In the genomic region with DNA sequence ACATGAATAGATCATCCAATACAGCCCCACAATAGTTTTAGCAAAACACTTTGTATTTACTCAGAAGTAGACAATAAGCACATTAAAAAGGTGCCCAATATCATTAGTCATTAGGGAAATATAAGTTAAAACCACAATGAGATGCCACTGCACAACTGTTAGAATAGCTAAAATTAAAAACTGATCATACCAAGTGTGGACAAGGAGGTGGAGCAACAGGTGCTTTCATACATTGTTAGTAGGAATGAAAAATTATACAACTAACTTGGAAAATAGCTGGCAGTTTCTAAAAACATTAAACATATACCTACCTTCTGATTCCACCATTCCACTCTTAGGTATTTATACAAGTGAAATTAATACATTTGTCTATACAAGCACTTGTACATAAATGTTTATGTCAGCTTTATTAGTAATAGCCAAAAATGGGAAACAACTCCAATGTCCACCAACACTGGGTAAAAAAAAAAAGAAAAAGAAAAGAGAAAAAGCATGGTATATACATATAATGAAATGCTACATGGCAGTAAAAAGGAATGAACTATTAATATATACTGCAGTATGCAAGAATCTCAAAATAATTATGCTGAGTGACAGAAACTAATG, we compare ENCODE assay signal across 18 cellular contexts. TPM values are rescaled to one million over a fixed set of nuclear protein-coding genes. Genes with fewer than 3 reads are reported as not detected.
DNase-seq lines count a peak whose midpoint lies in the region; ATAC-seq, FAIRE-seq and TF ChIP-seq lines count a peak whose summit lies in the region.
"Had no signal": no experiment of that assay in that cellular context is flagged by ENCODE, and none has a peak within 500 bp of the region (broad histone marks: within the 10 kb centered on the region; RNA-seq: fewer than 3 reads in every experiment).

No MANE protein-coding gene starts in this region.

- no peak for FAIRE-seq in A549 (lab: Jason Lieb, UNC)
- FAIRE-seq: D721Med, G401.6, GM18507, H54 had no signal

- H3F3A ChIP-seq in PC-9 (ENCODE audit: insufficient read depth, low read depth), result no peaks in the 10 kb centered on the region

- peaks cover 8% of the 10 kb centered on the region for H3K4me1 Mint-ChIP-seq in stimulated activated effector memory CD8-positive, alpha-beta T cell treated with anti-CD3 and anti-CD28 coated beads, Interleukin-12 subunit alpha, Interleukin-12 subunit beta, amount 100 ng/mL, for 72 hours
- no peaks in the 10 kb centered on the region for H3K4me1 Mint-ChIP-seq in CD14-positive monocyte
- H3K4me1 Mint-ChIP-seq: GM23338 had no signal

- H3K4me3 ChIP-seq in A549 (no peak overlapping the region), HEK293 (ENCODE audit: low read depth, low read length) (no peak overlapping the region), PC-9 (no peak overlapping the region)
- H3K4me3 ChIP-seq: GM23338 had no signal

- no peaks in the 10 kb centered on the region for H3K9me3 ChIP-seq in A549
- no peaks in the 10 kb centered on the region for H3K9me3 ChIP-seq in HEK293 (ENCODE audit: control insufficient read depth, insufficient read depth, low read depth, low read length)
- no peaks in the 10 kb centered on the region; the same call in 1 of the 2 replicates for H3K9me3 ChIP-seq in PC-9 (ENCODE audit: insufficient read depth, low read depth)
- H3K9me3 ChIP-seq: BE2C, Caco-2 had no signal

- POLR2A ChIA-PET in A549 (lab: Yijun Ruan, JAX) (no interaction called here), HEK293 (lab: Yijun Ruan, JAX) (no interaction called here), PC-9 (lab: Charles Lee; ENCODE audit: unreplicated experiment) (no interaction called here)

- H3K9me2 ChIP-seq in PC-9 (ENCODE audit: insufficient read depth), result no peaks in the 10 kb centered on the region

- CTCF ChIA-PET in A549 (lab: Yijun Ruan, JAX) (no interaction called here), HEK293 (lab: Yijun Ruan, JAX) (interaction anchor here (0.6 to 1.4 kb wide), 3 partner anchors 25 to 1095 kb away, joined by 3 read pairs; partner anchors contain the start of gene UBE2E3), PC-9 (lab: Charles Lee) (interaction anchor here (0.7 kb wide), 1 partner anchor 21 kb away, joined by 3 read pairs; no protein-coding TSS in a partner anchor)

- no peak for TF ChIP-seq POLR2A in A549 (IDR thresholded peaks at IDR 0.05; ENCODE audit: low read length)

- H3K27me3 ChIP-seq in PC-9 (ENCODE audit: insufficient read depth, low read depth), result no peaks in the 10 kb centered on the region
- H3K27me3 ChIP-seq: BE2C had no signal

- H3K4me1 ChIP-seq in A549, result no peaks in the 10 kb centered on the region
- H3K4me1 ChIP-seq in HEK293 (ENCODE audit: control insufficient read depth, insufficient read depth, low read length), result no peaks in the 10 kb centered on the region
- H3K4me1 ChIP-seq in PC-9 (replicated peaks; ENCODE audit: insufficient read depth), result no peaks in the 10 kb centered on the region
- H3K4me1 ChIP-seq: BE2C, Caco-2 had no signal

- DNase-seq in A549 (ENCODE audit: low read depth in 1 of 2, low spot score in 1 of 2), result no peak
- DNase-seq in PC-9, result no peak
- DNase-seq in stimulated activated effector memory CD8-positive, alpha-beta T cell treated with anti-CD3 and anti-CD28 coated beads, Interleukin-12 subunit alpha, Interleukin-12 subunit beta, amount 100 ng/mL, for 72 hours (ENCODE audit: low spot score in 2 of 2), result no peak
- no peak for DNase-seq in activated naive CD4-positive, alpha-beta T cell treated with anti-CD3 and anti-CD28 coated beads, Interleukin-2, amount 50 U/mL, for 16 hours
- DNase-seq in CD14-positive monocyte (ENCODE audit: low spot score), result no peak
- DNase-seq: ACHN; BE2C; C1 segment of cervical spinal cord; Caco-2; CD4-positive, alpha-beta T cell; HCEC 1CT; HFFc6 had no signal

- H3K27ac Mint-ChIP-seq in stimulated activated effector memory CD8-positive, alpha-beta T cell treated with anti-CD3 and anti-CD28 coated beads, Interleukin-12 subunit alpha, Interleukin-12 subunit beta, amount 100 ng/mL, for 72 hours, result no peak overlapping the region
- H3K27ac Mint-ChIP-seq in CD14-positive monocyte, result no peak overlapping the region
- H3K27ac Mint-ChIP-seq: CD4-positive, alpha-beta T cell; GM23338; HFFc6 had no signal

- no peaks in the 10 kb centered on the region for H3K79me2 ChIP-seq in PC-9 (ENCODE audit: low read depth)

- H3K4me3 Mint-ChIP-seq in stimulated activated effector memory CD8-positive, alpha-beta T cell treated with anti-CD3 and anti-CD28 coated beads, Interleukin-12 subunit alpha, Interleukin-12 subunit beta, amount 100 ng/mL, for 72 hours, result no peak overlapping the region
- no peak overlapping the region for H3K4me3 Mint-ChIP-seq in CD14-positive monocyte
- H3K4me3 Mint-ChIP-seq: CD4-positive, alpha-beta T cell; GM23338; HFFc6 had no signal

- no peaks in the 10 kb centered on the region for H3K36me3 Mint-ChIP-seq in stimulated activated effector memory CD8-positive, alpha-beta T cell treated with anti-CD3 and anti-CD28 coated beads, Interleukin-12 subunit alpha, Interleukin-12 subunit beta, amount 100 ng/mL, for 72 hours
- no peaks in the 10 kb centered on the region for H3K36me3 Mint-ChIP-seq in CD14-positive monocyte

- BruUV-seq in PC-9 (replicated peaks; lab: Mats Ljungman, UMichigan), result no TSS peak

- ATAC-seq in A549, result no peak
- ATAC-seq in stimulated activated effector memory CD8-positive, alpha-beta T cell treated with anti-CD3 and anti-CD28 coated beads, Interleukin-12 subunit alpha, Interleukin-12 subunit beta, amount 100 ng/mL, for 72 hours, result peak; percentile 64
- ATAC-seq: GM23338 had no signal

- H3K4me2 ChIP-seq in A549 (no peak overlapping the region), PC-9 (no peak overlapping the region)
- H3K4me2 ChIP-seq: GM23338 had no signal

- intact Hi-C loops in PC-9 (cut with micrococcal nuclease; ENCODE audit: unreplicated experiment), result no loop called here
- intact Hi-C loops in CD14-positive monocyte (cut with micrococcal nuclease), result no loop called here

- H4K20me1 ChIP-seq in PC-9 (ENCODE audit: insufficient read depth), result no peaks in the 10 kb centered on the region

- peaks cover 1 to 5% (median 5%) of the 10 kb centered on the region in 3 donors for H3K27me3 Mint-ChIP-seq in CD14-positive monocyte (ENCODE audit: low read depth in 3 of 3)

- H3K27ac ChIP-seq in A549, result no peak overlapping the region
- no peak overlapping the region for H3K27ac ChIP-seq in HEK293 (ENCODE audit: extremely low read depth, low read depth, low read length)
- no peak overlapping the region for H3K27ac ChIP-seq in PC-9

- TF ChIP-seq CTCF in A549 (IDR thresholded peaks at IDR 0.05) (no peak), HEK293 (tag by site-specific recombination; IDR thresholded peaks at IDR 0.05) (no peak), PC-9 (conservative IDR thresholded peaks at IDR 0.05) (no peak), CD14-positive monocyte (IDR thresholded peaks at IDR 0.05) (no peak)

- 0 out of 2 replicates have a peak overlapping the region, but pooled peaks have one; percentile 4 for H2AFZ ChIP-seq in PC-9
- H2AFZ ChIP-seq: GM23338 had no signal

- no peaks in the 10 kb centered on the region for H3K36me3 ChIP-seq in HEK293 (ENCODE audit: control insufficient read depth in 2 of 2, insufficient read depth in 1 of 2, low read length in 2 of 2)
- H3K36me3 ChIP-seq in PC-9 (ENCODE audit: low read depth), result no peaks in the 10 kb centered on the region
- H3K36me3 ChIP-seq: BE2C had no signal

- TF ChIP-seq EP300 in A549 (IDR thresholded peaks at IDR 0.05), result no peak

- H3K9me3 Mint-ChIP-seq in stimulated activated effector memory CD8-positive, alpha-beta T cell treated with anti-CD3 and anti-CD28 coated beads, Interleukin-12 subunit alpha, Interleukin-12 subunit beta, amount 100 ng/mL, for 72 hours, result no peaks in the 10 kb centered on the region
- no peaks in the 10 kb centered on the region for H3K9me3 Mint-ChIP-seq in CD14-positive monocyte
- H3K9me3 Mint-ChIP-seq: CD4-positive, alpha-beta T cell; GM23338; HFFc6 had no signal

- no peak for TF ChIP-seq RAD21 in A549 (conservative IDR thresholded peaks at IDR 0.05 in 1 of 2, IDR thresholded peaks at IDR 0.05 in 1 of 2)

TF ChIP-seq in A549, 52 proteins besides CTCF, POLR2A, EP300 and RAD21:
- TF ChIP-seq CHD2 (IDR thresholded peaks at IDR 0.05; ENCODE audit: low read length, partially characterized antibody) (no peak), MAFK (IDR thresholded peaks at IDR 0.05; ENCODE audit: partially characterized antibody) (peak; percentile 25)
TF ChIP-seq in A549: peak in this region for 1.

TF ChIP-seq in HEK293, 187 proteins besides CTCF, POLR2A, EP300 and RAD21 (continues in another document):
- TF ChIP-seq ZNF398 (tag by site-specific recombination; IDR thresholded peaks at IDR 0.05) (no peak), KLF9 (tag by site-specific recombination; IDR thresholded peaks at IDR 0.05; ENCODE audit: low read depth) (no peak), ZNF248 (tag by site-specific recombination; IDR thresholded peaks at IDR 0.05) (no peak), SCRT2 (tag by site-specific recombination; IDR thresholded peaks at IDR 0.05) (peak; percentile 36; the same call in 1 of the 2 replicates), ZNF37A (tag by site-specific recombination; IDR thresholded peaks at IDR 0.05) (no peak), ZSCAN16 (tag by site-specific recombination; IDR thresholded peaks at IDR 0.05) (no peak), ZBTB7A (tag by site-specific recombination; IDR thresholded peaks at IDR 0.05; ENCODE audit: low read depth) (no peak)

RNA-seq across cellular contexts. Expression of gene UBE2E3, which starts 27.6 kb away (rescaled TPM):
- polyA plus RNA-seq in A549 (2011; rRNA removed) (70.6 and 104 TPM in 2 replicates), A549 (2017; fragmentation: RNase III; extraction: RNeasy Plus Mini Kit Qiagen cat#74134 plus additional on column Dnase treatment) (54.0 to 59.7 TPM (median 55.4 TPM) in 3 replicates), CD14-positive monocyte (10 to 100 TPM; 52.1 to 67.5 TPM)
- polyA plus RNA-seq in A549 (2012; cell fraction: cytosol; rRNA removed), result 49.3 and 54.9 TPM in 2 replicates
- 18.6 and 28.5 TPM in 2 replicates for polyA plus RNA-seq in A549 (2012; cell fraction: nucleus; rRNA removed)
- polyA minus RNA-seq in A549 (2011; rRNA and poly(A)+ RNA removed), result 31.1 and 31.4 TPM in 2 replicates
- 139 and 180 TPM in 2 replicates for total RNA-seq in PC-9 (2021)
